9 cellular contexts compared by ENCODE assay signal in the genomic region with DNA sequence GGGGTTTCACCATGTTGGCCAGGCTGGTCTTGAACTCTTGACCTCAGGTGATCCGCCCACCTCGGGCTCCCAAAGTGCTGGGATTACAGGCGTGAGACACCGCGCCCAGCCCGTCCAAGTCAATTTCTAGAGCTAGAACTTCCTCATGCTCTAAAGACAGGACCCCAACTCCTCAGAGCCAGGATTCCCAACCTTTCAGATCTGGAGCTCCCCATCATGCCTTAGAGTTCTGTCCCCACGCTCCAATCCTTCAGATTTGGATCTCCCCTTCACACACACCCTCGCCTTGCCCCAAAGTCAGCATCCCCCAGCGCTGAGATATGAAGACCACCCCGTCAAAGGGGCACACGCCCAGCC. TPM values are rescaled to one million over a fixed set of nuclear protein-coding genes. Genes with fewer than 3 reads are reported as not detected.
DNase-seq lines count a peak whose midpoint lies in the region; ATAC-seq and TF ChIP-seq lines count a peak whose summit lies in the region.
"Had no signal": no experiment of that assay in that cellular context is flagged by ENCODE, and none has a peak within 500 bp of the region (broad histone marks: within the 10 kb centered on the region; RNA-seq: fewer than 3 reads in every experiment).

No MANE protein-coding gene starts in this region.

- no peak overlapping the region for H3K27ac Mint-ChIP-seq in T-helper 1 cell treated with Interleukin-12 subunit alpha and Interleukin-12 subunit beta and Interleukin-4 antibody, amounts not matched to agents 30 μg/mL and 1 μg/mL, for 36 hours
- H3K27ac Mint-ChIP-seq in activated naive CD8-positive, alpha-beta T cell = peak overlapping the region; percentile 84
- H3K27ac Mint-ChIP-seq in stimulated activated naive CD8-positive, alpha-beta T cell treated with anti-CD3 and anti-CD28 coated beads, Interleukin-15, amount 100 ng/mL, for 72 hours = peak overlapping the region; percentile 95 to 97

- peak overlapping the region; percentile 52 for H3K4me3 ChIP-seq in kidney epithelial cell (ENCODE audit: low read depth, low read length)

- no peaks in the 10 kb centered on the region for H3K36me3 ChIP-seq in kidney epithelial cell (ENCODE audit: control insufficient read depth, insufficient read depth, low read length)

- peak overlapping the region; percentile 88 for H3K4me3 Mint-ChIP-seq in T-helper 1 cell treated with Interleukin-12 subunit alpha and Interleukin-12 subunit beta and Interleukin-4 antibody, amounts not matched to agents 30 μg/mL and 1 μg/mL, for 36 hours
- H3K4me3 Mint-ChIP-seq in activated naive CD8-positive, alpha-beta T cell = peak overlapping the region; percentile 93
- H3K4me3 Mint-ChIP-seq in stimulated activated naive CD8-positive, alpha-beta T cell treated with anti-CD3 and anti-CD28 coated beads, Interleukin-15, amount 100 ng/mL, for 72 hours = peak overlapping the region; percentile 98 to 100

- DNase-seq in T-helper 1 cell (no peak), kidney epithelial cell (ENCODE audit: low read depth) (no peak), DMS53 (lab: John Stamatoyannopoulos, UW) (no peak), NCI-H2081 (lab: John Stamatoyannopoulos, UW) (no peak)
- no peak for DNase-seq in stimulated activated naive CD8-positive, alpha-beta T cell treated with anti-CD3 and anti-CD28 coated beads, Interleukin-15, amount 100 ng/mL, for 72 hours
- DNase-seq: NCI-H2081 treated with DMSO at 0.1 percent for 48 hours had no signal

- ATAC-seq in stimulated activated naive CD8-positive, alpha-beta T cell treated with anti-CD3 and anti-CD28 coated beads, Interleukin-15, amount 100 ng/mL, for 72 hours = no peak
- ATAC-seq in HG03442 (IDR thresholded peaks at IDR 0.05; ENCODE audit: unreplicated experiment) = no peak

- TF ChIP-seq CTCF in kidney epithelial cell (IDR thresholded peaks at IDR 0.05; ENCODE audit: insufficient read depth, low read length, poor library complexity, severe bottlenecking) = no peak

- H3K36me3 Mint-ChIP-seq in T-helper 1 cell treated with Interleukin-12 subunit alpha and Interleukin-12 subunit beta and Interleukin-4 antibody, amounts not matched to agents 30 μg/mL and 1 μg/mL, for 36 hours (ENCODE audit: low read depth) = no peaks in the 10 kb centered on the region
- H3K36me3 Mint-ChIP-seq in activated naive CD8-positive, alpha-beta T cell = no peaks in the 10 kb centered on the region

- peaks cover 7% of the 10 kb centered on the region for H3K4me1 Mint-ChIP-seq in T-helper 1 cell treated with Interleukin-12 subunit alpha and Interleukin-12 subunit beta and Interleukin-4 antibody, amounts not matched to agents 30 μg/mL and 1 μg/mL, for 36 hours (ENCODE audit: low read depth)
- H3K4me1 Mint-ChIP-seq in activated naive CD8-positive, alpha-beta T cell (ENCODE audit: low read depth) = peaks cover 16% of the 10 kb centered on the region
- peaks cover 31% of the 10 kb centered on the region for H3K4me1 Mint-ChIP-seq in stimulated activated naive CD8-positive, alpha-beta T cell treated with anti-CD3 and anti-CD28 coated beads, Interleukin-15, amount 100 ng/mL, for 72 hours

- H3K9me3 Mint-ChIP-seq in T-helper 1 cell treated with Interleukin-12 subunit alpha and Interleukin-12 subunit beta and Interleukin-4 antibody, amounts not matched to agents 30 μg/mL and 1 μg/mL, for 36 hours = no peaks in the 10 kb centered on the region
- no peaks in the 10 kb centered on the region for H3K9me3 Mint-ChIP-seq in activated naive CD8-positive, alpha-beta T cell (ENCODE audit: low read depth)
- no peaks in the 10 kb centered on the region for H3K9me3 Mint-ChIP-seq in stimulated activated naive CD8-positive, alpha-beta T cell treated with anti-CD3 and anti-CD28 coated beads, Interleukin-15, amount 100 ng/mL, for 72 hours

- no peaks in the 10 kb centered on the region for H3K27me3 ChIP-seq in kidney epithelial cell (ENCODE audit: control insufficient read depth, insufficient read depth, low read length)

- H3K27me3 Mint-ChIP-seq in T-helper 1 cell treated with Interleukin-12 subunit alpha and Interleukin-12 subunit beta and Interleukin-4 antibody, amounts not matched to agents 30 μg/mL and 1 μg/mL, for 36 hours (ENCODE audit: low read depth) = peaks cover 60% of the 10 kb centered on the region
- H3K27me3 Mint-ChIP-seq in activated naive CD8-positive, alpha-beta T cell = peaks cover 17% of the 10 kb centered on the region
- H3K27me3 Mint-ChIP-seq in stimulated activated naive CD8-positive, alpha-beta T cell treated with anti-CD3 and anti-CD28 coated beads, Interleukin-15, amount 100 ng/mL, for 72 hours = peaks cover 43% of the 10 kb centered on the region

RNA-seq across cellular contexts. Expression of gene KCTD19, which starts 0.4 kb away (rescaled TPM):
- 0.08 and 0.21 TPM in 2 replicates for total RNA-seq in kidney epithelial cell

RNA-seq across cellular contexts. Expression of gene LRRC36, which starts 0.5 kb away (rescaled TPM):
- 0.41 and 0.54 TPM in 2 replicates for total RNA-seq in kidney epithelial cell

RNA-seq across cellular contexts. Expression of gene PLEKHG4, which starts 46.8 kb away (rescaled TPM):
- total RNA-seq in kidney epithelial cell = 9.7 and 19.7 TPM in 2 replicates
